ENCODE assay signal across 13 cellular contexts in genomic region chr1:4654764-4655673, GRCh38. TPM values are rescaled to one million over a fixed set of nuclear protein-coding genes. Genes with fewer than 3 reads are reported as not detected.
DNase-seq lines count a peak whose midpoint lies in the region; ATAC-seq and TF ChIP-seq lines count a peak whose summit lies in the region.
"Had no signal": no experiment of that assay in that cellular context is flagged by ENCODE, and none has a peak within 500 bp of the region (broad histone marks: within the 10 kb centered on the region; RNA-seq: fewer than 3 reads in every experiment).

No MANE protein-coding gene starts in this region.

- ATAC-seq in upper lobe of left lung (ENCODE audit: low FRiP score in 2 of 2) (no peak), GM19452 (IDR thresholded peaks at IDR 0.05; ENCODE audit: unreplicated experiment) (no peak)
- ATAC-seq: GM12878; naive thymus-derived CD8-positive, alpha-beta T cell had no signal

- H3K4me3 ChIP-seq in left ventricle myocardium inferior (peak overlapping the region; percentile 57), right atrium auricular region (peak overlapping the region in 1 of 2 donors; percentile 41), upper lobe of left lung (peak overlapping the region in 3 of 4 donors; percentile 15 to 43 (median 21)), uterus (peak overlapping the region in 1 of 2 donors; percentile 30)
- H3K4me3 ChIP-seq: GM12878 had no signal

- WGBS in upper lobe of left lung, 2 donors: 4% methylated on average over 71 of the region's 142 CpGs; no CpG with 5 or more reads in 1 of the 2 donors

- H3K9me3 ChIP-seq in left ventricle myocardium inferior (replicated peaks) (no peaks in the 10 kb centered on the region), right atrium auricular region (no peaks in the 10 kb centered on the region), upper lobe of left lung (no peaks in the 10 kb centered on the region), uterus (no peaks in the 10 kb centered on the region)

- TF ChIP-seq EP300 in upper lobe of left lung (IDR thresholded peaks at IDR 0.05): no peak

- intact Hi-C loops in left ventricle myocardium inferior (cut with micrococcal nuclease) (no loop called here), uterus (cut with DNase I; ENCODE audit: low total_unique reads) (no loop called here)

- H3K4me1 ChIP-seq in left ventricle myocardium inferior (peaks cover 31% of the 10 kb centered on the region), right atrium auricular region (peaks cover 0 to 24% of the 10 kb centered on the region in 2 donors), upper lobe of left lung (peaks cover 5 to 31% (median 11%) of the 10 kb centered on the region in 4 donors), uterus (peaks cover 0 to 17% of the 10 kb centered on the region in 2 donors)

- H3K27me3 ChIP-seq in left ventricle myocardium inferior (ENCODE audit: low read depth) (peaks cover 98% of the 10 kb centered on the region), right atrium auricular region (peaks cover 0 to 19% of the 10 kb centered on the region in 2 donors), upper lobe of left lung (peaks cover 0 to 51% (median 18%) of the 10 kb centered on the region in 4 donors), uterus (peaks cover 0 to 10% of the 10 kb centered on the region in 2 donors)

- TF ChIP-seq POLR2A in upper lobe of left lung (IDR thresholded peaks at IDR 0.05) (no peak), uterus (IDR thresholded peaks at IDR 0.05) (no peak)

- DNase-seq in left ventricle myocardium inferior (no peak), right atrium auricular region (ENCODE audit: low spot score) (no peak), astrocyte of the hippocampus (ENCODE audit: low read depth, low spot score) (peak; percentile 33), left kidney (ENCODE audit: low read depth, low spot score) (peak; percentile 67), upper lobe of left lung (peak in 1 of 2 donors; percentile 83), uterus (no peak), ureter (ENCODE audit: low spot score) (no peak)
- DNase-seq: central memory CD4-positive, alpha-beta T cell; NCI-H510A had no signal

- no peak for TF ChIP-seq CTCF in left ventricle myocardium inferior (IDR thresholded peaks at IDR 0.05; ENCODE audit: borderline replicate concordance)
- no peak for TF ChIP-seq CTCF in right atrium auricular region (IDR thresholded peaks at IDR 0.05)
- no peak for TF ChIP-seq CTCF in upper lobe of left lung (IDR thresholded peaks at IDR 0.05)
- TF ChIP-seq CTCF in uterus (IDR thresholded peaks at IDR 0.05): no peak

- H3K27ac ChIP-seq in left ventricle myocardium inferior (replicated peaks) (no peak overlapping the region), right atrium auricular region (no peak overlapping the region), upper lobe of left lung (no peak overlapping the region), uterus (no peak overlapping the region)

- H3K36me3 ChIP-seq in left ventricle myocardium inferior (no peaks in the 10 kb centered on the region), right atrium auricular region (no peaks in the 10 kb centered on the region), upper lobe of left lung (no peaks in the 10 kb centered on the region), uterus (no peaks in the 10 kb centered on the region)

RNA-seq across cellular contexts. Expression of gene AJAP1, which starts 0.6 kb away (rescaled TPM):
- 0.16 TPM for total RNA-seq in left ventricle myocardium inferior
- under 1 TPM; 0.04 to 0.08 TPM for total RNA-seq in right atrium auricular region
- total RNA-seq in upper lobe of left lung: 1 to 10 TPM in 4 of 6 donors, under 1 TPM in 2; 0.54 to 4.6 (median 2.9) TPM
- total RNA-seq in uterus: 1 to 10 TPM in 2 of 4 donors, under 1 TPM in 1, not detected in 1; 0.97 to 2.7 (median 2.0) TPM
- 5.7 TPM for total RNA-seq in ureter
- total RNA-seq: GM12878, LHCN-M2 had no signal

Comparison
In these comparisons a context has a peak if more than half of its experiments do, and no peak if none do; other contexts are left out.
1. DNase-seq: peak in astrocyte of the hippocampus (single experiment) and left kidney (single experiment); none in left ventricle myocardium inferior (single experiment), right atrium auricular region (single experiment), uterus (0 of 2) and ureter (single experiment).